ENCODE assay signal across 14 cellular contexts in genomic region chr20:10332656-10333421, GRCh38.
DNase-seq lines count a peak whose midpoint lies in the region; ATAC-seq and TF ChIP-seq lines count a peak whose summit lies in the region.
"Had no signal": no experiment of that assay in that cellular context is flagged by ENCODE, and none has a peak within 500 bp of the region (broad histone marks: within the 10 kb centered on the region; RNA-seq: fewer than 3 reads in every experiment).

No MANE protein-coding gene starts in this region.

- no peak for TF ChIP-seq CTCF in cardiac fibroblast (IDR thresholded peaks at IDR 0.05; ENCODE audit: low read depth, low read length)

- DNase-seq in NCI-H128 (lab: John Stamatoyannopoulos, UW; ENCODE audit: unreplicated experiment) (peak; percentile 63), NCI-H345 (lab: John Stamatoyannopoulos, UW) (peak; percentile 91), cardiac fibroblast (ENCODE audit: low read depth in 2 of 2) (peak; percentile 28 to 45), retina (peak; percentile 44), NCI-H2196 (lab: John Stamatoyannopoulos, UW; ENCODE audit: unreplicated experiment) (no peak)
- DNase-seq: activated CD4-positive, alpha-beta T cell treated with anti-CD3 and anti-CD28 coated beads for 1 hour; activated naive CD8-positive, alpha-beta T cell treated with anti-CD3 and anti-CD28 coated beads, Interleukin-2, amount 50 U/mL, for 24 hours; activated T-cell treated with anti-CD3 and anti-CD28 coated beads, Interleukin-2, amount 50 U/mL, for 1 hour; C1 segment of cervical spinal cord; H9; kidney glomerular epithelial cell; MM.1S had no signal

- H3K4me3 ChIP-seq in cardiac fibroblast (replicated peaks in 1 of 2; ENCODE audit: low read depth in 2 of 2, low read length in 2 of 2) = no peak overlapping the region

- ATAC-seq in GM18858 (IDR thresholded peaks at IDR 0.05; ENCODE audit: unreplicated experiment) = no peak
- no peak for ATAC-seq in GM19452 (IDR thresholded peaks at IDR 0.05; ENCODE audit: unreplicated experiment)
- ATAC-seq: activated naive CD8-positive, alpha-beta T cell treated with anti-CD3 and anti-CD28 coated beads, Interleukin-2, amount 50 U/mL, for 24 hours had no signal
